In genomic region chr3:46954178-46954577, GRCh38 we compare ENCODE assay signal across 10 cellular contexts. TPM values are rescaled to one million over a fixed set of nuclear protein-coding genes. Genes with fewer than 3 reads are reported as not detected.
DNase-seq lines count a peak whose midpoint lies in the region; ATAC-seq and TF ChIP-seq lines count a peak whose summit lies in the region.
"Had no signal": no experiment of that assay in that cellular context is flagged by ENCODE, and none has a peak within 500 bp of the region (broad histone marks: within the 10 kb centered on the region; RNA-seq: fewer than 3 reads in every experiment).

No MANE protein-coding gene starts in this region.

- peaks cover 22 to 93% (median 71%) of the 10 kb centered on the region in 4 donors for H3K4me1 Mint-ChIP-seq in CD4-positive, CD25-positive, alpha-beta regulatory T cell
- peaks cover 76% of the 10 kb centered on the region for H3K4me1 Mint-ChIP-seq in activated T-helper 1 cell treated with anti-CD3 and anti-CD28 coated beads, Interleukin-12 subunit alpha, Interleukin-12 subunit beta, Interleukin-2, Interleukin-4 antibody, amounts not matched to agents 30 ng/mL and 10 ng/mL and 1 ng/mL, durations not matched to agents 14 hours and 24 hours and 36 hours (ENCODE audit: low read depth)
- H3K4me1 Mint-ChIP-seq in naive thymus-derived CD8-positive, alpha-beta T cell, result peaks cover 49 to 96% (median 92%) of the 10 kb centered on the region in 4 donors
- H3K4me1 Mint-ChIP-seq in H9, result peaks cover 33 to 51% of the 10 kb centered on the region in 2 experiments

- no peak overlapping the region for H3K4ac ChIP-seq in H9 (ENCODE audit: low read depth, low read length)

- no peaks in the 10 kb centered on the region for H3K23me2 ChIP-seq in H9 (ENCODE audit: insufficient read length, low read depth, low read length, poor library complexity, severe bottlenecking)

- H3K27ac ChIP-seq in CD4-positive, CD25-positive, alpha-beta regulatory T cell (ENCODE audit: insufficient read depth, low read length, poor library complexity, severe bottlenecking), result peak overlapping the region; percentile 62
- no peak overlapping the region for H3K27ac ChIP-seq in H9 (ENCODE audit: insufficient read length, low read depth, low read length)

- peaks cover 90% of the 10 kb centered on the region for H3K4me1 ChIP-seq in CD4-positive, CD25-positive, alpha-beta regulatory T cell (ENCODE audit: control insufficient read depth, insufficient read depth, low read length, poor library complexity, severe bottlenecking)
- H3K4me1 ChIP-seq in H9 (ENCODE audit: insufficient read depth, low read length), result peaks cover 9% of the 10 kb centered on the region; the same call in 1 of the 2 replicates

- no peak overlapping the region for H4K5ac ChIP-seq in H9 (ENCODE audit: insufficient read length, low read depth, low read length)

- peak overlapping the region; percentile 62 for H3K4me3 ChIP-seq in CD4-positive, CD25-positive, alpha-beta regulatory T cell (ENCODE audit: low read depth, low read length)

- H3K79me2 ChIP-seq in H9 (ENCODE audit: insufficient read depth, low read length), result peaks cover 36% of the 10 kb centered on the region; the same call in 1 of the 2 replicates

- H2AFZ ChIP-seq in H9 (ENCODE audit: low read length), result no peak overlapping the region

- H3K4me3 Mint-ChIP-seq in CD4-positive, CD25-positive, alpha-beta regulatory T cell, result peak overlapping the region in 3 of 4 donors; percentile 34 to 81 (median 75)
- peak overlapping the region; percentile 68 for H3K4me3 Mint-ChIP-seq in activated T-helper 1 cell treated with anti-CD3 and anti-CD28 coated beads, Interleukin-12 subunit alpha, Interleukin-12 subunit beta, Interleukin-2, Interleukin-4 antibody, amounts not matched to agents 30 ng/mL and 10 ng/mL and 1 ng/mL, durations not matched to agents 14 hours and 24 hours and 36 hours
- H3K4me3 Mint-ChIP-seq in naive thymus-derived CD8-positive, alpha-beta T cell, result peak overlapping the region; percentile 52 to 84 (median 74)
- peak overlapping the region in 1 of 2 experiments; percentile 55; a peak in 1 of 5 replicates for H3K4me3 Mint-ChIP-seq in H9

- no peaks in the 10 kb centered on the region for H3K36me3 Mint-ChIP-seq in CD4-positive, CD25-positive, alpha-beta regulatory T cell
- peaks cover 6% of the 10 kb centered on the region for H3K36me3 Mint-ChIP-seq in activated T-helper 1 cell treated with anti-CD3 and anti-CD28 coated beads, Interleukin-12 subunit alpha, Interleukin-12 subunit beta, Interleukin-2, Interleukin-4 antibody, amounts not matched to agents 30 ng/mL and 10 ng/mL and 1 ng/mL, durations not matched to agents 14 hours and 24 hours and 36 hours (ENCODE audit: low read depth)
- peaks cover 0 to 13% (median 0%) of the 10 kb centered on the region in 3 donors for H3K36me3 Mint-ChIP-seq in naive thymus-derived CD8-positive, alpha-beta T cell
- H3K36me3 Mint-ChIP-seq in H9 (ENCODE audit: insufficient read depth in 1 of 3, low read depth in 3 of 3), result no peaks in the 10 kb centered on the region; a peak in 2 of 7 replicates

- H3K9me3 Mint-ChIP-seq in CD4-positive, CD25-positive, alpha-beta regulatory T cell, result no peaks in the 10 kb centered on the region
- H3K9me3 Mint-ChIP-seq in activated T-helper 1 cell treated with anti-CD3 and anti-CD28 coated beads, Interleukin-12 subunit alpha, Interleukin-12 subunit beta, Interleukin-2, Interleukin-4 antibody, amounts not matched to agents 30 ng/mL and 10 ng/mL and 1 ng/mL, durations not matched to agents 14 hours and 24 hours and 36 hours, result no peaks in the 10 kb centered on the region
- no peaks in the 10 kb centered on the region for H3K9me3 Mint-ChIP-seq in naive thymus-derived CD8-positive, alpha-beta T cell
- no peaks in the 10 kb centered on the region; a peak in 1 of 5 replicates for H3K9me3 Mint-ChIP-seq in H9

- no peaks in the 10 kb centered on the region for H4K20me1 ChIP-seq in H9 (ENCODE audit: control insufficient read depth, insufficient read depth, insufficient read length)

- no peak overlapping the region for H2BK5ac ChIP-seq in H9 (ENCODE audit: insufficient read length, low read length)

- no peaks in the 10 kb centered on the region for H3K27me3 ChIP-seq in CD4-positive, CD25-positive, alpha-beta regulatory T cell (ENCODE audit: control insufficient read depth, insufficient read depth, low read length)
- H3K27me3 ChIP-seq in H9 (ENCODE audit: insufficient read depth, low read length), result no peaks in the 10 kb centered on the region

- H3K56ac ChIP-seq in H9 (ENCODE audit: insufficient read length, low read depth, low read length), result no peak overlapping the region

- no peak for ATAC-seq in CD4-positive, CD25-positive, alpha-beta regulatory T cell (ENCODE audit: low read depth in 2 of 2)
- ATAC-seq in GM21515 (IDR thresholded peaks at IDR 0.05; ENCODE audit: unreplicated experiment), result peak; percentile 2
- no peak for ATAC-seq in naive thymus-derived CD8-positive, alpha-beta T cell

- POLR2A ChIA-PET in naive thymus-derived CD8-positive, alpha-beta T cell (lab: Charles Lee), result interaction anchor here (0.6 to 1.6 kb wide), 3 partner anchors 12 to 79 kb away, joined by 3 to 6 read pairs (median 4); partner anchors contain the start of gene CCDC12

- no peaks in the 10 kb centered on the region for H3K9me3 ChIP-seq in CD4-positive, CD25-positive, alpha-beta regulatory T cell (ENCODE audit: control insufficient read depth in 2 of 2, low read length in 2 of 2)
- H3K9me3 ChIP-seq in H9 (ENCODE audit: control insufficient read depth, low read depth, low read length), result no peaks in the 10 kb centered on the region

- intact Hi-C loops in activated T-helper 1 cell treated with anti-CD3 and anti-CD28 coated beads, Interleukin-12 subunit alpha, Interleukin-12 subunit beta, Interleukin-2, Interleukin-4 antibody, amounts not matched to agents 30 ng/mL and 10 ng/mL and 1 ng/mL, durations not matched to agents 14 hours and 24 hours and 36 hours (cut with micrococcal nuclease), result no loop called here

- no peak overlapping the region for H3K14ac ChIP-seq in H9 (ENCODE audit: insufficient read depth, low read length)

- H2AK5ac ChIP-seq in H9 (ENCODE audit: insufficient read length, low read length), result no peak overlapping the region

- H3K23ac ChIP-seq in H9 (ENCODE audit: insufficient read length, low read depth, low read length), result no peak overlapping the region

- H3K36me3 ChIP-seq in CD4-positive, CD25-positive, alpha-beta regulatory T cell (ENCODE audit: control insufficient read depth, insufficient read depth, low read length), result peaks cover under 1% of the 10 kb centered on the region

- H3K18ac ChIP-seq in H9 (ENCODE audit: insufficient read length, low read depth, low read length), result no peak overlapping the region

- TF ChIP-seq CTCF in H9 (conservative IDR thresholded peaks at IDR 0.05), result no peak

- no CpG with 5 or more reads among the region's 3 CpGs for WGBS in H9 (ENCODE audit: extremely low coverage, insufficient read length, low lambda C conversion rate)

- H2BK20ac ChIP-seq in H9 (ENCODE audit: low read depth, low read length, poor library complexity, severe bottlenecking), result no peak overlapping the region

- no peak overlapping the region for H3T11ph ChIP-seq in H9 (ENCODE audit: low read length)

- H2BK15ac ChIP-seq in H9 (ENCODE audit: low read depth, low read length), result no peak overlapping the region

- no peak overlapping the region for H3K4me2 ChIP-seq in H9 (ENCODE audit: insufficient read depth, insufficient read length, low read length)

- DNase-seq in CD4-positive, CD25-positive, alpha-beta regulatory T cell, result no peak
- no peak for DNase-seq in activated T-helper 1 cell treated with anti-CD3 and anti-CD28 coated beads, Interleukin-12 subunit alpha, Interleukin-12 subunit beta, Interleukin-2, Interleukin-4 antibody, amounts not matched to agents 30 ng/mL and 10 ng/mL and 1 ng/mL, durations not matched to agents 14 hours and 24 hours and 36 hours (ENCODE audit: low spot score)
- DNase-seq in naive thymus-derived CD8-positive, alpha-beta T cell, result no peak
- DNase-seq in NCI-H524 (lab: John Stamatoyannopoulos, UW) (no peak), NCI-H1092 treated with DMSO at 0.1 percent for 48 hours (lab: John Stamatoyannopoulos, UW) (no peak), H9 (no peak), NOMO-1 treated with DMSO at 0.1 percent for 48 hours (lab: John Stamatoyannopoulos, UW; ENCODE audit: unreplicated experiment) (no peak)
- DNase-seq: NCI-H187 treated with DMSO at 0.1 percent for 48 hours, RPMI8226 had no signal

- no peak overlapping the region for H3K9ac ChIP-seq in H9 (ENCODE audit: extremely low read depth, insufficient read length, low read length)

- H3K79me1 ChIP-seq in H9 (ENCODE audit: insufficient read depth, low read depth, low read length, poor library complexity, severe bottlenecking), result peaks cover 20% of the 10 kb centered on the region

- no peak overlapping the region for H2BK120ac ChIP-seq in H9 (ENCODE audit: low read depth, low read length, poor library complexity, severe bottlenecking)

- H3K27ac Mint-ChIP-seq in CD4-positive, CD25-positive, alpha-beta regulatory T cell, result peak overlapping the region; percentile 3 to 91 (median 90)
- H3K27ac Mint-ChIP-seq in activated T-helper 1 cell treated with anti-CD3 and anti-CD28 coated beads, Interleukin-12 subunit alpha, Interleukin-12 subunit beta, Interleukin-2, Interleukin-4 antibody, amounts not matched to agents 30 ng/mL and 10 ng/mL and 1 ng/mL, durations not matched to agents 14 hours and 24 hours and 36 hours, result peak overlapping the region; percentile 76
- peak overlapping the region; percentile 35 to 92 (median 76) for H3K27ac Mint-ChIP-seq in naive thymus-derived CD8-positive, alpha-beta T cell
- peak overlapping the region in 1 of 3 experiments; percentile 23; a peak in 2 of 7 replicates for H3K27ac Mint-ChIP-seq in H9

- H4K91ac ChIP-seq in H9 (ENCODE audit: insufficient read length, low read depth, low read length), result no peak overlapping the region

- no peak overlapping the region for H4K8ac ChIP-seq in H9 (replicated peaks; ENCODE audit: insufficient read length, low read depth, low read length)

- no peaks in the 10 kb centered on the region for H3K27me3 Mint-ChIP-seq in CD4-positive, CD25-positive, alpha-beta regulatory T cell
- H3K27me3 Mint-ChIP-seq in activated T-helper 1 cell treated with anti-CD3 and anti-CD28 coated beads, Interleukin-12 subunit alpha, Interleukin-12 subunit beta, Interleukin-2, Interleukin-4 antibody, amounts not matched to agents 30 ng/mL and 10 ng/mL and 1 ng/mL, durations not matched to agents 14 hours and 24 hours and 36 hours (ENCODE audit: insufficient read depth), result no peaks in the 10 kb centered on the region
- no peaks in the 10 kb centered on the region for H3K27me3 Mint-ChIP-seq in naive thymus-derived CD8-positive, alpha-beta T cell
- no peaks in the 10 kb centered on the region for H3K27me3 Mint-ChIP-seq in H9 (ENCODE audit: low read depth)

- H2BK12ac ChIP-seq in H9 (ENCODE audit: insufficient read length, low read depth, low read length), result no peak overlapping the region

RNA-seq across cellular contexts. Expression of gene CCDC12, which starts 22.4 kb away (rescaled TPM):
- total RNA-seq in CD4-positive, CD25-positive, alpha-beta regulatory T cell, result 71.8 TPM
- polyA plus RNA-seq in CD4-positive, CD25-positive, alpha-beta regulatory T cell, result 100 to 1,000 TPM in 3 of 4 donors, 10 to 100 TPM in 1; 90.4 to 116 (median 106) TPM
- 68.7 and 69.1 TPM in 2 replicates for total RNA-seq in activated T-helper 1 cell treated with anti-CD3 and anti-CD28 coated beads, Interleukin-12 subunit alpha, Interleukin-12 subunit beta, Interleukin-2, Interleukin-4 antibody, amounts not matched to agents 30 ng/mL and 10 ng/mL and 1 ng/mL, durations not matched to agents 14 hours and 24 hours and 36 hours
- total RNA-seq in naive thymus-derived CD8-positive, alpha-beta T cell, result 10 to 100 TPM; 58.8 to 59.5 TPM
- 100 to 1,000 TPM in 2 of 3 donors, 10 to 100 TPM in 1; 81.9 to 106 (median 106) TPM for polyA plus RNA-seq in naive thymus-derived CD8-positive, alpha-beta T cell
- total RNA-seq in H9 (2021), result 49.1 and 54.0 TPM in 2 replicates

RNA-seq across cellular contexts. Expression of gene NBEAL2, which starts 25.3 kb away (rescaled TPM):
- 429 TPM for total RNA-seq in CD4-positive, CD25-positive, alpha-beta regulatory T cell
- 10 to 100 TPM in 2 of 4 donors, 1 to 10 TPM in 2; 4.7 to 13.5 (median 8.6) TPM for polyA plus RNA-seq in CD4-positive, CD25-positive, alpha-beta regulatory T cell
- 118 and 119 TPM in 2 replicates for total RNA-seq in activated T-helper 1 cell treated with anti-CD3 and anti-CD28 coated beads, Interleukin-12 subunit alpha, Interleukin-12 subunit beta, Interleukin-2, Interleukin-4 antibody, amounts not matched to agents 30 ng/mL and 10 ng/mL and 1 ng/mL, durations not matched to agents 14 hours and 24 hours and 36 hours
- total RNA-seq in naive thymus-derived CD8-positive, alpha-beta T cell, result 10 to 100 TPM; 40.7 to 46.0 TPM
- polyA plus RNA-seq in naive thymus-derived CD8-positive, alpha-beta T cell, result 1 to 10 TPM in 2 of 3 donors, under 1 TPM in 1; 0.89 to 2.8 (median 1.9) TPM
- total RNA-seq in H9 (2021), result 50.4 and 52.1 TPM in 2 replicates
